Comparison of ENCODE assay signal across 23 cellular contexts in the genomic region with DNA sequence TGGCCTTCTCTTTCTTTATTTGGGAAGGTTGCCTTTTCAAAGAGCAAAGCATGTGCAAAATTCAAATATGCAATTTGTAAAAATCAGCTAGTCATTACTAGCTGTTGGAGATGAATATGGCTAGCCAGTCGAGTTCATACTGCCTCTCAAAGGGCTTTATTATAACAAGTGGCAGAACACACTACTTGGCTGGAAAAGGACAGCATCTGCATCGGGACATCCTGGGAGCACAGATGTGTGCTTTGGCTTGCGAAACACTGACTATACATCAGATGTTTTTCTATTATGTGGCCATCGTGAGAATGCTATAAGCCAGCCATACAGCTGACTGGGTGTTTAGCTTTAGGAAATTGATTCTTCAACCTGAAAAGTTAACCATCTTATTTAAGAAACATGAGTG.
DNase-seq lines count a peak whose midpoint lies in the region; TF ChIP-seq lines count a peak whose summit lies in the region.
"Had no signal": no experiment of that assay in that cellular context is flagged by ENCODE, and none has a peak within 500 bp of the region (broad histone marks: within the 10 kb centered on the region; RNA-seq: fewer than 3 reads in every experiment).

No MANE protein-coding gene starts in this region.

- no peaks in the 10 kb centered on the region for H3K9me3 Mint-ChIP-seq in MCF 10A (ENCODE audit: unreplicated experiment)
- H3K9me3 Mint-ChIP-seq in activated T-cell treated with anti-CD3 and anti-CD28 coated beads, Interleukin-2, amount 50 U/mL, for 24 hours, result no peaks in the 10 kb centered on the region
- H3K9me3 Mint-ChIP-seq: CD4-positive, alpha-beta T cell; H9; HFFc6 had no signal

- TF ChIP-seq CTCF in MCF 10A (IDR thresholded peaks at IDR 0.05; ENCODE audit: unreplicated experiment) (no peak), mammary epithelial cell (conservative IDR thresholded peaks at IDR 0.05 in 1 of 2, IDR thresholded peaks at IDR 0.05 in 1 of 2; ENCODE audit: extremely low read depth in 1 of 2, insufficient read depth in 1 of 2, low read depth in 1 of 2, low read length in 2 of 2) (no peak), foreskin fibroblast (IDR thresholded peaks at IDR 0.05; ENCODE audit: low read depth, low read length) (no peak)

- H3K4me3 ChIP-seq in mammary epithelial cell (replicated peaks in 1 of 3; ENCODE audit: insufficient read depth in 1 of 3, low read depth in 2 of 3, low read length in 3 of 3), result no peak overlapping the region
- no peak overlapping the region for H3K4me3 ChIP-seq in adipocyte (ENCODE audit: low read length)
- no peak overlapping the region for H3K4me3 ChIP-seq in foreskin fibroblast (ENCODE audit: low read depth in 1 of 2, low read length in 2 of 2)
- H3K4me3 ChIP-seq: GM12878, GM23248 had no signal

- H3K4me3 Mint-ChIP-seq in MCF 10A (ENCODE audit: unreplicated experiment), result no peak overlapping the region
- H3K4me3 Mint-ChIP-seq in activated T-cell treated with anti-CD3 and anti-CD28 coated beads, Interleukin-2, amount 50 U/mL, for 24 hours, result no peak overlapping the region
- H3K4me3 Mint-ChIP-seq: CD4-positive, alpha-beta T cell; H9; HFFc6 had no signal

- H3K4me1 Mint-ChIP-seq in MCF 10A (ENCODE audit: insufficient read depth, unreplicated experiment), result no peaks in the 10 kb centered on the region
- H3K4me1 Mint-ChIP-seq in activated T-cell treated with anti-CD3 and anti-CD28 coated beads, Interleukin-2, amount 50 U/mL, for 24 hours (ENCODE audit: low read depth), result no peaks in the 10 kb centered on the region
- H3K4me1 Mint-ChIP-seq: H9 had no signal

- H4K20me1 ChIP-seq in mammary epithelial cell (ENCODE audit: insufficient read depth, low read length), result no peaks in the 10 kb centered on the region

- H3K4me1 ChIP-seq in mammary epithelial cell (ENCODE audit: insufficient read depth, low read length), result no peaks in the 10 kb centered on the region
- peaks cover 2% of the 10 kb centered on the region for H3K4me1 ChIP-seq in adipocyte (ENCODE audit: control insufficient read depth, insufficient read depth, low read length)

- POLR2A ChIA-PET in MCF 10A (lab: Yijun Ruan, JAX), result no interaction called here

- H3K4me2 ChIP-seq in mammary epithelial cell (ENCODE audit: insufficient read depth, low read depth, low read length), result no peak overlapping the region

- no peaks in the 10 kb centered on the region for H3K27me3 ChIP-seq in mammary epithelial cell (ENCODE audit: insufficient read depth, low read length)
- no peaks in the 10 kb centered on the region for H3K27me3 ChIP-seq in adipocyte (replicated peaks; ENCODE audit: control insufficient read depth, insufficient read depth, low read length)

- no peak overlapping the region for H3K27ac ChIP-seq in mammary epithelial cell (ENCODE audit: insufficient read depth, low read depth, low read length)
- H3K27ac ChIP-seq: GM23248 had no signal

- 67% methylated on average over 4 of the region's 4 CpGs for WGBS in mammary epithelial cell (ENCODE audit: low coverage, missing lambda C conversion rate)

- DNase-seq in MCF 10A (ENCODE audit: unreplicated experiment), result peak; percentile 13
- DNase-seq in mammary epithelial cell, result no peak
- peak; percentile 29 for DNase-seq in adipocyte (ENCODE audit: low read depth)
- peak; percentile 2 to 57 for DNase-seq in foreskin fibroblast
- no peak for DNase-seq in activated T-cell treated with anti-CD3 and anti-CD28 coated beads, Interleukin-2, amount 50 U/mL, for 24 hours
- DNase-seq in activated T-cell treated with anti-CD3 and anti-CD28 coated beads, Interleukin-2, amount 50 U/mL, for 48 hours, result no peak
- DNase-seq in NCI-H187 (lab: John Stamatoyannopoulos, UW), result no peak
- DNase-seq: CD4-positive, alpha-beta T cell; COR-L47; GM23248; H9; HFFc6; Kasumi-1; MM.1S; NCI-H1105; NCI-H146; NCI-H2081 treated with DMSO at 0.1 percent for 48 hours; NCI-H2227 treated with DMSO at 0.1 percent for 48 hours; NCI-H510A; NCI-H82; OCI-M1; Right ventricle myocardium superior had no signal

- no peak overlapping the region for H3K9ac ChIP-seq in mammary epithelial cell (ENCODE audit: insufficient read depth, low read length)
- no peak overlapping the region for H3K9ac ChIP-seq in adipocyte (ENCODE audit: low read length)
- H3K9ac ChIP-seq: GM23248 had no signal

- no peaks in the 10 kb centered on the region for H3K36me3 Mint-ChIP-seq in MCF 10A (ENCODE audit: insufficient read depth, unreplicated experiment)
- no peaks in the 10 kb centered on the region for H3K36me3 Mint-ChIP-seq in activated T-cell treated with anti-CD3 and anti-CD28 coated beads, Interleukin-2, amount 50 U/mL, for 24 hours (ENCODE audit: low read depth)

- no peaks in the 10 kb centered on the region for H3K36me3 ChIP-seq in mammary epithelial cell (ENCODE audit: insufficient read depth, low read length)
- no peaks in the 10 kb centered on the region for H3K36me3 ChIP-seq in adipocyte (ENCODE audit: control insufficient read depth, insufficient read depth, low read length, severe bottlenecking)

- no peak overlapping the region for H2AFZ ChIP-seq in mammary epithelial cell (ENCODE audit: low read depth, low read length)
- H2AFZ ChIP-seq: GM23248 had no signal

- no peaks in the 10 kb centered on the region for H3K79me2 ChIP-seq in mammary epithelial cell (ENCODE audit: insufficient read depth, low read length)

- intact Hi-C loops in MCF 10A (cut with micrococcal nuclease) (loop anchor here (10.0 kb wide), 1 partner anchor 147 kb away; no protein-coding TSS in a partner anchor), mammary epithelial cell (cut with micrococcal nuclease) (no loop called here)

- CTCF ChIA-PET in MCF 10A (lab: Yijun Ruan, JAX) (interaction anchor here (0.9 to 1.5 kb wide), 3 partner anchors 11 to 592 kb away, joined by 3 to 8 read pairs (median 4); no protein-coding TSS in a partner anchor), mammary epithelial cell (lab: Charles Lee; ENCODE audit: low non-redundant PET) (no interaction called here)

- in situ Hi-C loops in mammary epithelial cell (cut with MboI; ENCODE audit: low sequenced_read_pairs in 2 of 2), result loop anchor here in 1 of 2 donors (25.0 kb wide), 1 partner anchor 775 kb away; no protein-coding TSS in a partner anchor

- no peaks in the 10 kb centered on the region for H3K27me3 Mint-ChIP-seq in MCF 10A (ENCODE audit: insufficient read depth, unreplicated experiment)
- H3K27me3 Mint-ChIP-seq in activated T-cell treated with anti-CD3 and anti-CD28 coated beads, Interleukin-2, amount 50 U/mL, for 24 hours, result no peaks in the 10 kb centered on the region
- H3K27me3 Mint-ChIP-seq: CD4-positive, alpha-beta T cell had no signal

- no TSS peak for BruUV-seq in MCF 10A (replicated peaks; lab: Mats Ljungman, UMichigan)
- BruUV-seq in mammary epithelial cell (replicated peaks; lab: Mats Ljungman, UMichigan), result no TSS peak

- dilution Hi-C loops in mammary epithelial cell (cut with HindIII; ENCODE audit: low sequenced_read_pairs), result no loop called here

- no peak overlapping the region for H3K27ac Mint-ChIP-seq in MCF 10A (ENCODE audit: low read depth, unreplicated experiment)
- no peak overlapping the region for H3K27ac Mint-ChIP-seq in activated T-cell treated with anti-CD3 and anti-CD28 coated beads, Interleukin-2, amount 50 U/mL, for 24 hours
- H3K27ac Mint-ChIP-seq: CD4-positive, alpha-beta T cell; H9; HFFc6 had no signal

- H3K9me3 ChIP-seq in mammary epithelial cell (replicated peaks; ENCODE audit: insufficient read depth, low read length), result no peaks in the 10 kb centered on the region
- no peaks in the 10 kb centered on the region for H3K9me3 ChIP-seq in adipocyte (ENCODE audit: control insufficient read depth, low read length)

Comparison
In these comparisons a context has a peak if more than half of its experiments do, and no peak if none do; other contexts are left out.
1. DNase-seq: peak in MCF 10A (single experiment), adipocyte (single experiment) and foreskin fibroblast (2 of 2); none in mammary epithelial cell (single experiment), activated T-cell treated with anti-CD3 and anti-CD28 coated beads, Interleukin-2, amount 50 U/mL, for 24 hours (single experiment), activated T-cell treated with anti-CD3 and anti-CD28 coated beads, Interleukin-2, amount 50 U/mL, for 48 hours (0 of 2) and NCI-H187 (0 of 2).